Comparison of ENCODE assay signal across 8 cellular contexts in the genomic region with DNA sequence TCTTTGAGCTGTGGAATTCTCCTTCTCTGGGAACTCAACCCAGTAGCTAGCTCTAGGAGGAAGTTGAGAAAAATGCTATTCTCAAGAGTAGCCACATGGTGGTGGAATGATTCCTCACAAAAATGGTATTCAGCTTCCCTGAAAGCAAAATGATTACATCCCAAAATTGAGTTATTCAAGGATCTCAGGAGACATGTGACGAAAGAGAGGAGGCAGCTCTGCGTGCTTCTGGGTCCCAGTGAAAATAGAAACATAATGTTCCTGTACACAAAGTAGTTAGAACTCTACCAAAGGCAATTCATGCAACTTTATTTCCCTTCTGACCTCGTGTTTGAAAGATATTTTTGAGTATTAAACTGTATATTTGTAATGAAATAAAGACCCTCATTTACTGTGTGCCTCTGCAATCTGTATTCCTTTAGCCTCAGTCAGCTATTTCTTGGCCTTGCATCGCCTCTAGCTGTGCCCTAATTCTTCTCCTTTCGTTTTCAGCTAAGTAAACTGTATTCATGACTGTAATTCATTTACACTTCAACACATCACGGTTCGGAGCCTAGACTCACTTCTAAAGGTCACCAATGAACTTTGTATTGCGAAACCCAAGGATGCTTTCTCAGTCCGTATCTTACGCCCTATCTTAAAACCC.
DNase-seq lines count a peak whose midpoint lies in the region; ATAC-seq and TF ChIP-seq lines count a peak whose summit lies in the region.

No MANE protein-coding gene starts in this region.

- no peaks in the 10 kb centered on the region for H3K9me3 ChIP-seq in CD4-positive, alpha-beta T cell (ENCODE audit: control insufficient read depth, low read length)

- no peaks in the 10 kb centered on the region for H3K36me3 Mint-ChIP-seq in CD4-positive, alpha-beta T cell (ENCODE audit: low read depth)
- H3K36me3 Mint-ChIP-seq in central memory CD8-positive, alpha-beta T cell (ENCODE audit: insufficient read depth) = peaks cover 2% of the 10 kb centered on the region

- DNase-seq in CD4-positive, alpha-beta T cell = no peak
- DNase-seq in NCI-H774 (lab: John Stamatoyannopoulos, UW) (peak; percentile 12), left lobe of liver (ENCODE audit: low spot score) (no peak), superior temporal gyrus (ENCODE audit: extremely low spot score) (peak; percentile 71)
- DNase-seq in central memory CD8-positive, alpha-beta T cell (ENCODE audit: low spot score in 2 of 2) = no peak

- no peaks in the 10 kb centered on the region for H3K4me1 Mint-ChIP-seq in CD4-positive, alpha-beta T cell (ENCODE audit: low read depth)
- no peaks in the 10 kb centered on the region for H3K4me1 Mint-ChIP-seq in central memory CD8-positive, alpha-beta T cell

- no peak overlapping the region for H3K4me3 Mint-ChIP-seq in CD4-positive, alpha-beta T cell
- no peak overlapping the region for H3K4me3 Mint-ChIP-seq in central memory CD8-positive, alpha-beta T cell

- intact Hi-C loops in CD4-positive, alpha-beta T cell (cut with DNase I, micrococcal nuclease) = loop anchor here in 1 of 2 experiments (5.0 to 10.0 kb wide), 2 partner anchors 79 to 599 kb away; no protein-coding TSS in a partner anchor

- peak; percentile 63 for TF ChIP-seq CTCF in CD4-positive, alpha-beta T cell (IDR thresholded peaks at IDR 0.05)

- CTCF ChIA-PET in CD4-positive, alpha-beta T cell (lab: Charles Lee) = interaction anchor here (0.6 to 1.5 kb wide), 6 partner anchors 40 to 225 kb away, joined by 3 to 4 read pairs (median 3); no protein-coding TSS in a partner anchor

- ATAC-seq in CD4-positive, alpha-beta T cell (ENCODE audit: poor library complexity) = no peak
- ATAC-seq in GM19452 (IDR thresholded peaks at IDR 0.05; ENCODE audit: unreplicated experiment) = peak; percentile 83
- ATAC-seq in central memory CD8-positive, alpha-beta T cell (replicated peaks; ENCODE audit: extremely low read depth, poor library complexity, severe bottlenecking) = peak; percentile 52
- peak; percentile 94 for ATAC-seq in left lobe of liver
- no peak for ATAC-seq in GM21390 (IDR thresholded peaks at IDR 0.05; ENCODE audit: unreplicated experiment)
- ATAC-seq in HG02852 (IDR thresholded peaks at IDR 0.05; ENCODE audit: unreplicated experiment) = no peak

- no peaks in the 10 kb centered on the region for H3K27me3 Mint-ChIP-seq in CD4-positive, alpha-beta T cell
- no peaks in the 10 kb centered on the region for H3K27me3 Mint-ChIP-seq in central memory CD8-positive, alpha-beta T cell

- no peaks in the 10 kb centered on the region for H3K27me3 ChIP-seq in CD4-positive, alpha-beta T cell (ENCODE audit: control insufficient read depth, insufficient read depth, low read length)

- no peak overlapping the region for H3K27ac Mint-ChIP-seq in CD4-positive, alpha-beta T cell
- no peak overlapping the region for H3K27ac Mint-ChIP-seq in central memory CD8-positive, alpha-beta T cell (ENCODE audit: low read depth)

- no peaks in the 10 kb centered on the region for H3K9me3 Mint-ChIP-seq in CD4-positive, alpha-beta T cell
- H3K9me3 Mint-ChIP-seq in central memory CD8-positive, alpha-beta T cell = no peaks in the 10 kb centered on the region

- H3K27ac ChIP-seq in CD4-positive, alpha-beta T cell (ENCODE audit: low read depth, low read length) = no peak overlapping the region

- POLR2A ChIA-PET in CD4-positive, alpha-beta T cell (lab: Charles Lee) = interaction anchor here (0.9 to 2.8 kb wide), 3 partner anchors 62 to 376 kb away, joined by 3 to 10 read pairs (median 4); no protein-coding TSS in a partner anchor

Comparison
In these comparisons a context has a peak if more than half of its experiments do, and no peak if none do; other contexts are left out.
1. ATAC-seq: peak in GM19452 (single experiment), central memory CD8-positive, alpha-beta T cell (single experiment) and left lobe of liver (single experiment); none in CD4-positive, alpha-beta T cell (single experiment), GM21390 (single experiment) and HG02852 (single experiment).
2. DNase-seq: peak in NCI-H774 (single experiment) and superior temporal gyrus (single experiment); none in CD4-positive, alpha-beta T cell (0 of 10), central memory CD8-positive, alpha-beta T cell (0 of 2) and left lobe of liver (single experiment).